ENCODE assay signal across 8 cellular contexts in the genomic region with DNA sequence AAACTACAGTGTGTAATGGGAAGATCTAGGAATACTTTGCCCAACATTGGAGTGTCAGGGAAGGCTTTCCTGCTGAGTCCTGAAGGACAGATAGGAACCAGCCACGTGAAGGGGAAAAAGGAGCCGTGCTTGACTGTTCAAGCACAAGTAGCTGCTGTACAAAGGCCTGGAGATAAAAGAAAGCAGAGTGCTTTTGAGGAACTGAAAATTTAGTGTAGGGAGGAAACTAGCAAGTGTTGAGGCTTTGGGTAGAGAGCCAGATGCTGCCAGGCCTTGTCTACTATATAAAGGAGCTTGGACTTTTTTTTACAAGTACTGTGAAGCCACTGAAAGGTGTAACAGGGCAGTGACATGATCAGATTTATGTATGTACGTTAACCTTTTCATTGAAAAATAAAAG. TPM values are rescaled to one million over a fixed set of nuclear protein-coding genes. Genes with fewer than 3 reads are reported as not detected.
DNase-seq lines count a peak whose midpoint lies in the region; ATAC-seq lines count a peak whose summit lies in the region.

No MANE protein-coding gene starts in this region.

- no peak overlapping the region for H4K8ac ChIP-seq in mesendoderm (ENCODE audit: low read depth, low read length)

- no peak overlapping the region for H3K27ac ChIP-seq in mesendoderm (ENCODE audit: low read depth, low read length)

- H2BK120ac ChIP-seq in mesendoderm (ENCODE audit: low read depth, low read length), result no peak overlapping the region

- no peak overlapping the region for H2BK5ac ChIP-seq in mesendoderm (ENCODE audit: low read length)

- no peak overlapping the region for H3K56ac ChIP-seq in mesendoderm (ENCODE audit: low read length)

- no peaks in the 10 kb centered on the region for H3K27me3 Mint-ChIP-seq in T-helper 17 cell

- peak; percentile 65 for DNase-seq in CD1c-positive myeloid dendritic cell (ENCODE audit: extremely low spot score)
- no peak for DNase-seq in T-helper 17 cell
- DNase-seq in ecto neural progenitor cell (ENCODE audit: low spot score), result no peak
- no peak for DNase-seq in mesendoderm
- no peak for DNase-seq in cerebellar nuclear complex (lab: John Stamatoyannopoulos, UW)
- no peak for DNase-seq in stimulated activated CD4-positive, alpha-beta T cell treated with anti-CD3 and anti-CD28 coated beads, Interleukin-15, amount 100 ng/mL, for 24 hours

- peaks cover 2% of the 10 kb centered on the region for H3K36me3 Mint-ChIP-seq in T-helper 17 cell (ENCODE audit: low read depth)

- H2BK15ac ChIP-seq in mesendoderm (replicated peaks; ENCODE audit: low read depth), result no peak overlapping the region

- H3K4ac ChIP-seq in mesendoderm (ENCODE audit: low read depth, low read length), result no peak overlapping the region

- no peak overlapping the region for H3K18ac ChIP-seq in mesendoderm (ENCODE audit: low read length)

- no peak overlapping the region for H3K9ac ChIP-seq in mesendoderm (ENCODE audit: low read length)

- peaks cover 10% of the 10 kb centered on the region for H3K4me1 Mint-ChIP-seq in T-helper 17 cell

- H3K27me3 ChIP-seq in mesendoderm (ENCODE audit: insufficient read depth, low read length, poor library complexity), result no peaks in the 10 kb centered on the region

- H3K27ac Mint-ChIP-seq in T-helper 17 cell, result no peak overlapping the region

- H3K4me1 ChIP-seq in mesendoderm (ENCODE audit: control insufficient read depth, low read depth, low read length), result no peaks in the 10 kb centered on the region

- peaks cover 18% of the 10 kb centered on the region for H3K79me1 ChIP-seq in mesendoderm (ENCODE audit: low read length)

- H4K5ac ChIP-seq in mesendoderm (ENCODE audit: low read length), result no peak overlapping the region

- no peaks in the 10 kb centered on the region for H3K36me3 ChIP-seq in mesendoderm (ENCODE audit: control insufficient read depth, insufficient read depth, low read length)

- ATAC-seq in GM19452 (IDR thresholded peaks at IDR 0.05; ENCODE audit: unreplicated experiment) (peak; percentile 76), HG03095 (IDR thresholded peaks at IDR 0.05; ENCODE audit: unreplicated experiment) (peak; percentile 70), T-helper 17 cell (peak; percentile 54)

- H3K23ac ChIP-seq in mesendoderm (ENCODE audit: low read length), result no peak overlapping the region

- no peaks in the 10 kb centered on the region for H3K9me3 ChIP-seq in T-helper 17 cell (ENCODE audit: control insufficient read depth, low read length, poor library complexity, severe bottlenecking)

- no peak overlapping the region for H2AK5ac ChIP-seq in mesendoderm (ENCODE audit: low read length)

- H3K4me3 Mint-ChIP-seq in T-helper 17 cell, result no peak overlapping the region

- H3K4me2 ChIP-seq in mesendoderm (ENCODE audit: low read length), result no peak overlapping the region

- WGBS in mesendoderm (ENCODE audit: extremely low coverage, insufficient coverage, low lambda C conversion rate), result no CpG with 5 or more reads among the region's 3 CpGs

- no peak overlapping the region for H3K4me3 ChIP-seq in mesendoderm (ENCODE audit: low read length)

- peaks cover 17% of the 10 kb centered on the region for H3K79me2 ChIP-seq in mesendoderm (ENCODE audit: control insufficient read depth, insufficient read depth, low read length)

RNA-seq across cellular contexts. Expression of a gene that starts 39.0 kb away (rescaled TPM):
- total RNA-seq in T-helper 17 cell, result 10 to 100 TPM; 19.2 to 32.3 TPM
- 24.8 TPM for polyA plus RNA-seq in mesendoderm (2013, experiment 1 of 2)
- 25.2 TPM for polyA plus RNA-seq in mesendoderm (2013, experiment 2 of 2)

RNA-seq across cellular contexts. Expression of a gene that starts 51.4 kb away (rescaled TPM):
- 1 to 10 TPM; 3.2 to 6.5 TPM for total RNA-seq in T-helper 17 cell
- polyA plus RNA-seq in mesendoderm (2013, experiment 1 of 2), result 2.0 TPM
- 1.8 TPM for polyA plus RNA-seq in mesendoderm (2013, experiment 2 of 2)
